8 cellular contexts compared by ENCODE assay signal in the genomic region with DNA sequence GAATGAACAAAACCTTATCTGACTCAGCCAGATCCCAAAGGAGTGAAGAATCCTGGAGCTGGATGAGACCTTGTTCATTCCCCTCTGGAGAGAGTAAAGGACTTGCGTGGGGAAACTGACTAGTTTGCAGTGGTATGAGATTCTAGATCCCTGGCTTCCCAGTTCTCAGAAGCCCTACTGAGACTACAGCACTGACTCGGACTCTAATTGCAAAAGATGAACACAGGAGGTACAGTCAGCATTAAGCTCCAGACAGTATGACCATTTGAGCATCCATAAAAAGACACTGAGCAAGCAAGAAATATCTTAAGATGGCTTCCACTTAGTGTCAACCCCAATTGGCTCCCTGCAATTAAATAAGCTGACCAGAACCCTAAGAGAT. TPM values are rescaled to one million over a fixed set of nuclear protein-coding genes. Genes with fewer than 3 reads are reported as not detected.
DNase-seq lines count a peak whose midpoint lies in the region; ATAC-seq and TF ChIP-seq lines count a peak whose summit lies in the region.

No MANE protein-coding gene starts in this region.

- WGBS in smooth muscle cell (ENCODE audit: low lambda C conversion rate), result 22% methylated on average over 2 of the region's 2 CpGs

- DNase-seq in activated T-helper 2 cell treated with anti-CD3 and anti-CD28 coated beads, Interferon-gamma antibody, Interleukin-2, Interleukin-4, amounts not matched to agents 10 μg/mL and 5 μg/mL and 100 μg/mL, durations not matched to agents 14 hours and 24 hours and 36 hours (ENCODE audit: low spot score), result no peak
- DNase-seq in left ventricle myocardium superior (no peak), smooth muscle cell (lab: John Stamatoyannopoulos, UW; ENCODE audit: unreplicated experiment) (no peak), NCI-H446 (lab: John Stamatoyannopoulos, UW) (no peak), DMS79 (lab: John Stamatoyannopoulos, UW) (no peak)

- TF ChIP-seq CTCF in HEK293 (tag by site-specific recombination; IDR thresholded peaks at IDR 0.05), result no peak
- TF ChIP-seq CTCF in smooth muscle cell (IDR thresholded peaks at IDR 0.05; ENCODE audit: borderline replicate concordance, insufficient read depth, poor library complexity, severe bottlenecking), result no peak

- POLR2A ChIA-PET in HEK293 (lab: Yijun Ruan, JAX), result interaction anchor here (1.6 kb wide), 1 partner anchor 25 kb away, joined by 12 read pairs; no protein-coding TSS in a partner anchor

- H3F3A ChIP-seq in smooth muscle cell (ENCODE audit: low read depth), result peaks cover 52% of the 10 kb centered on the region

- H3K36me3 ChIP-seq in HEK293 (ENCODE audit: control insufficient read depth in 2 of 2, insufficient read depth in 1 of 2, low read length in 2 of 2) (peaks cover 19 to 58% of the 10 kb centered on the region in 2 experiments), smooth muscle cell (ENCODE audit: low read depth) (no peaks in the 10 kb centered on the region)

- intact Hi-C loops in activated T-helper 2 cell treated with anti-CD3 and anti-CD28 coated beads, Interferon-gamma antibody, Interleukin-2, Interleukin-4, amounts not matched to agents 10 μg/mL and 5 μg/mL and 100 μg/mL, durations not matched to agents 14 hours and 24 hours and 36 hours (cut with micrococcal nuclease), result no loop called here
- intact Hi-C loops in left ventricle myocardium superior (cut with micrococcal nuclease), result no loop called here

- H3K4me3 Mint-ChIP-seq in activated T-helper 2 cell treated with anti-CD3 and anti-CD28 coated beads, Interferon-gamma antibody, Interleukin-2, Interleukin-4, amounts not matched to agents 10 μg/mL and 5 μg/mL and 100 μg/mL, durations not matched to agents 14 hours and 24 hours and 36 hours (ENCODE audit: low read depth), result peak overlapping the region; percentile 95

- no peaks in the 10 kb centered on the region for H3K9me3 Mint-ChIP-seq in activated T-helper 2 cell treated with anti-CD3 and anti-CD28 coated beads, Interferon-gamma antibody, Interleukin-2, Interleukin-4, amounts not matched to agents 10 μg/mL and 5 μg/mL and 100 μg/mL, durations not matched to agents 14 hours and 24 hours and 36 hours

- H3K27ac Mint-ChIP-seq in activated T-helper 2 cell treated with anti-CD3 and anti-CD28 coated beads, Interferon-gamma antibody, Interleukin-2, Interleukin-4, amounts not matched to agents 10 μg/mL and 5 μg/mL and 100 μg/mL, durations not matched to agents 14 hours and 24 hours and 36 hours, result peak overlapping the region; percentile 99

- H3K36me3 Mint-ChIP-seq in activated T-helper 2 cell treated with anti-CD3 and anti-CD28 coated beads, Interferon-gamma antibody, Interleukin-2, Interleukin-4, amounts not matched to agents 10 μg/mL and 5 μg/mL and 100 μg/mL, durations not matched to agents 14 hours and 24 hours and 36 hours (ENCODE audit: low read depth), result peaks cover 74% of the 10 kb centered on the region

- H3K27ac ChIP-seq in HEK293 (ENCODE audit: extremely low read depth, low read depth, low read length) (peak overlapping the region; percentile 25), smooth muscle cell (ENCODE audit: low read depth) (peak overlapping the region; percentile 100)

- no peak overlapping the region for H3K4me3 ChIP-seq in HEK293 (ENCODE audit: low read depth, low read length)
- no peak overlapping the region for H3K4me3 ChIP-seq in smooth muscle cell

- peak overlapping the region; percentile 72 for H3K4me2 ChIP-seq in smooth muscle cell

- H3K27me3 Mint-ChIP-seq in activated T-helper 2 cell treated with anti-CD3 and anti-CD28 coated beads, Interferon-gamma antibody, Interleukin-2, Interleukin-4, amounts not matched to agents 10 μg/mL and 5 μg/mL and 100 μg/mL, durations not matched to agents 14 hours and 24 hours and 36 hours (ENCODE audit: low read depth), result no peaks in the 10 kb centered on the region

- peak; percentile 13 for ATAC-seq in left ventricle myocardium superior
- no peak for ATAC-seq in GM19324 (IDR thresholded peaks at IDR 0.05; ENCODE audit: low FRiP score, unreplicated experiment)
- no peak for ATAC-seq in HG02759 (IDR thresholded peaks at IDR 0.05; ENCODE audit: unreplicated experiment)

- H3K4me1 ChIP-seq in HEK293 (ENCODE audit: control insufficient read depth, insufficient read depth, low read length) (peaks cover 33% of the 10 kb centered on the region), smooth muscle cell (ENCODE audit: low read depth) (peaks cover 42% of the 10 kb centered on the region)

- H3K4me1 Mint-ChIP-seq in activated T-helper 2 cell treated with anti-CD3 and anti-CD28 coated beads, Interferon-gamma antibody, Interleukin-2, Interleukin-4, amounts not matched to agents 10 μg/mL and 5 μg/mL and 100 μg/mL, durations not matched to agents 14 hours and 24 hours and 36 hours (ENCODE audit: low read depth), result peaks cover 65% of the 10 kb centered on the region

- H3K9me3 ChIP-seq in HEK293 (ENCODE audit: control insufficient read depth, insufficient read depth, low read depth, low read length), result no peaks in the 10 kb centered on the region
- H3K9me3 ChIP-seq in smooth muscle cell (replicated peaks; ENCODE audit: low read depth), result no peaks in the 10 kb centered on the region

- H4K20me1 ChIP-seq in smooth muscle cell (ENCODE audit: low read depth), result peaks cover 41% of the 10 kb centered on the region

- CTCF ChIA-PET in HEK293 (lab: Yijun Ruan, JAX), result interaction anchor here (0.6 to 1.4 kb wide), 7 partner anchors 16 to 141 kb away, joined by 3 to 6 read pairs (median 4); no protein-coding TSS in a partner anchor

- peak overlapping the region; percentile 41 for H3K9ac ChIP-seq in smooth muscle cell (ENCODE audit: low read depth)

- H2AFZ ChIP-seq in smooth muscle cell (ENCODE audit: low read depth), result no peak overlapping the region

- H3K79me2 ChIP-seq in smooth muscle cell (ENCODE audit: low read depth), result peaks cover 63% of the 10 kb centered on the region

- H3K27me3 ChIP-seq in smooth muscle cell (ENCODE audit: low read depth), result no peaks in the 10 kb centered on the region

TF ChIP-seq in HEK293, 187 proteins besides CTCF, POLR2A, EP300 and RAD21:
- TF ChIP-seq ZNF571 (tag by site-specific recombination; IDR thresholded peaks at IDR 0.05) (no peak), KLF10 (tag by site-specific recombination; IDR thresholded peaks at IDR 0.05) (no peak), ZNF2 (tag by site-specific recombination; IDR thresholded peaks at IDR 0.05) (no peak), ZNF140 (tag by site-specific recombination; IDR thresholded peaks at IDR 0.05) (no peak), ZNF146 (tag by site-specific recombination; IDR thresholded peaks at IDR 0.05) (no peak), ZNF488 (tag by site-specific recombination; IDR thresholded peaks at IDR 0.05) (no peak), ZNF132 (tag by site-specific recombination; IDR thresholded peaks at IDR 0.05; ENCODE audit: borderline replicate concordance) (no peak)

RNA-seq across cellular contexts. Expression of gene ZC3H4, which starts 6.8 kb away (rescaled TPM):
- 97.1 and 104 TPM in 2 replicates for total RNA-seq in activated T-helper 2 cell treated with anti-CD3 and anti-CD28 coated beads, Interferon-gamma antibody, Interleukin-2, Interleukin-4, amounts not matched to agents 10 μg/mL and 5 μg/mL and 100 μg/mL, durations not matched to agents 14 hours and 24 hours and 36 hours
- 22.1 TPM for total RNA-seq in left ventricle myocardium superior
- total RNA-seq in smooth muscle cell, result 6.6 and 9.3 TPM in 2 replicates
- polyA plus RNA-seq in smooth muscle cell, result 1.9 and 3.5 TPM in 2 replicates

RNA-seq across cellular contexts. Expression of gene SAE1, which starts 23.8 kb away (rescaled TPM):
- 151 and 154 TPM in 2 replicates for total RNA-seq in activated T-helper 2 cell treated with anti-CD3 and anti-CD28 coated beads, Interferon-gamma antibody, Interleukin-2, Interleukin-4, amounts not matched to agents 10 μg/mL and 5 μg/mL and 100 μg/mL, durations not matched to agents 14 hours and 24 hours and 36 hours
- total RNA-seq in left ventricle myocardium superior (41.9 TPM), smooth muscle cell (65.9 and 67.4 TPM in 2 replicates)
- 70.8 and 89.4 TPM in 2 replicates for polyA plus RNA-seq in smooth muscle cell

RNA-seq across cellular contexts. Expression of gene TMEM160, which starts 58.4 kb away (rescaled TPM):
- 48.0 and 49.1 TPM in 2 replicates for total RNA-seq in activated T-helper 2 cell treated with anti-CD3 and anti-CD28 coated beads, Interferon-gamma antibody, Interleukin-2, Interleukin-4, amounts not matched to agents 10 μg/mL and 5 μg/mL and 100 μg/mL, durations not matched to agents 14 hours and 24 hours and 36 hours
- total RNA-seq in left ventricle myocardium superior, result 31.6 TPM
- 21.5 and 61.5 TPM in 2 replicates for total RNA-seq in smooth muscle cell
- 92.2 and 94.4 TPM in 2 replicates for polyA plus RNA-seq in smooth muscle cell
